1 cellular context compared by ENCODE assay signal in genomic region chr19:31658993-31659896, GRCh38.
A peak's percentile ranks its signal among the peaks of the same experiment; 100 is the strongest.
TF ChIP-seq lines count a peak whose summit lies in the region.

No MANE protein-coding gene starts in this region.

TF ChIP-seq in K562, 482 proteins besides CTCF, POLR2A, EP300 and RAD21 (continued from another document):
- TF ChIP-seq DACH1 (IDR thresholded peaks at IDR 0.05; ENCODE audit: partially characterized antibody) (peak; percentile 94), GATAD2B (IDR thresholded peaks at IDR 0.05; ENCODE audit: borderline replicate concordance) (peak; percentile 50; the same call in 1 of the 2 replicates), MITF (IDR thresholded peaks at IDR 0.05) (no peak), RFX7 (CRISPR knock-in tag; IDR thresholded peaks at IDR 0.05) (no peak)
- TF ChIP-seq, protein P1, sequence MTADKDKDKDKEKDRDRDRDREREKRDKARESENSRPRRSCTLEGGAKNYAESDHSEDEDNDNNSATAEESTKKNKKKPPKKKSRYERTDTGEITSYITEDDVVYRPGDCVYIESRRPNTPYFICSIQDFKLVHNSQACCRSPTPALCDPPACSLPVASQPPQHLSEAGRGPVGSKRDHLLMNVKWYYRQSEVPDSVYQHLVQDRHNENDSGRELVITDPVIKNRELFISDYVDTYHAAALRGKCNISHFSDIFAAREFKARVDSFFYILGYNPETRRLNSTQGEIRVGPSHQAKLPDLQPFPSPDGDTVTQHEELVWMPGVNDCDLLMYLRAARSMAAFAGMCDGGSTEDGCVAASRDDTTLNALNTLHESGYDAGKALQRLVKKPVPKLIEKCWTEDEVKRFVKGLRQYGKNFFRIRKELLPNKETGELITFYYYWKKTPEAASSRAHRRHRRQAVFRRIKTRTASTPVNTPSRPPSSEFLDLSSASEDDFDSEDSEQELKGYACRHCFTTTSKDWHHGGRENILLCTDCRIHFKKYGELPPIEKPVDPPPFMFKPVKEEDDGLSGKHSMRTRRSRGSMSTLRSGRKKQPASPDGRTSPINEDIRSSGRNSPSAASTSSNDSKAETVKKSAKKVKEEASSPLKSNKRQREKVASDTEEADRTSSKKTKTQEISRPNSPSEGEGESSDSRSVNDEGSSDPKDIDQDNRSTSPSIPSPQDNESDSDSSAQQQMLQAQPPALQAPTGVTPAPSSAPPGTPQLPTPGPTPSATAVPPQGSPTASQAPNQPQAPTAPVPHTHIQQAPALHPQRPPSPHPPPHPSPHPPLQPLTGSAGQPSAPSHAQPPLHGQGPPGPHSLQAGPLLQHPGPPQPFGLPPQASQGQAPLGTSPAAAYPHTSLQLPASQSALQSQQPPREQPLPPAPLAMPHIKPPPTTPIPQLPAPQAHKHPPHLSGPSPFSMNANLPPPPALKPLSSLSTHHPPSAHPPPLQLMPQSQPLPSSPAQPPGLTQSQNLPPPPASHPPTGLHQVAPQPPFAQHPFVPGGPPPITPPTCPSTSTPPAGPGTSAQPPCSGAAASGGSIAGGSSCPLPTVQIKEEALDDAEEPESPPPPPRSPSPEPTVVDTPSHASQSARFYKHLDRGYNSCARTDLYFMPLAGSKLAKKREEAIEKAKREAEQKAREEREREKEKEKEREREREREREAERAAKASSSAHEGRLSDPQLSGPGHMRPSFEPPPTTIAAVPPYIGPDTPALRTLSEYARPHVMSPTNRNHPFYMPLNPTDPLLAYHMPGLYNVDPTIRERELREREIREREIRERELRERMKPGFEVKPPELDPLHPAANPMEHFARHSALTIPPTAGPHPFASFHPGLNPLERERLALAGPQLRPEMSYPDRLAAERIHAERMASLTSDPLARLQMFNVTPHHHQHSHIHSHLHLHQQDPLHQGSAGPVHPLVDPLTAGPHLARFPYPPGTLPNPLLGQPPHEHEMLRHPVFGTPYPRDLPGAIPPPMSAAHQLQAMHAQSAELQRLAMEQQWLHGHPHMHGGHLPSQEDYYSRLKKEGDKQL (CRISPR knock-in tag; IDR thresholded peaks at IDR 0.05; ENCODE audit: borderline replicate concordance), result no peak
